Comparison of ENCODE assay signal across 19 cellular contexts in genomic region chr14:62017651-62018230, GRCh38.
"Had no signal": no experiment of that assay in that cellular context is flagged by ENCODE, and none has a peak within 500 bp of the region (broad histone marks: within the 10 kb centered on the region; RNA-seq: fewer than 3 reads in every experiment).

No MANE protein-coding gene starts in this region.

- H3K36me3 Mint-ChIP-seq: stimulated activated naive B cell treated with anti-CD40 and anti-IgM and Interleukin-4, amounts not matched to agents 10 μg/mL and 1 μg/mL and 100 μg/mL, for 72 hours had no signal

- ATAC-seq: left cardiac atrium; lower lobe of right lung; psoas muscle; sciatic nerve; stimulated activated naive B cell treated with anti-CD40 and anti-IgM and Interleukin-4, amounts not matched to agents 10 μg/mL and 1 μg/mL and 100 μg/mL, for 72 hours; stimulated activated naive CD8-positive, alpha-beta T cell treated with anti-CD3 and anti-CD28 coated beads, Interleukin-15, amount 100 ng/mL, for 72 hours had no signal

- H3K4me3 ChIP-seq: colonic mucosa, esophagus squamous epithelium, left ventricle myocardium inferior, lower lobe of right lung, psoas muscle, testis, tibial nerve had no signal

- H3K27me3 ChIP-seq: colonic mucosa, esophagus squamous epithelium, testis, tibial nerve had no signal

- H3K4me1 Mint-ChIP-seq: nephron; stimulated activated naive CD8-positive, alpha-beta T cell treated with anti-CD3 and anti-CD28 coated beads, Interleukin-15, amount 100 ng/mL, for 72 hours had no signal

- H3K4me1 ChIP-seq: colonic mucosa, esophagus squamous epithelium, left ventricle myocardium inferior, lower lobe of right lung, psoas muscle, testis, tibial nerve had no signal

- DNase-seq: cerebellar nuclear complex; colonic mucosa; effector CD4-positive, alpha-beta T cell; esophagus squamous epithelium; foreskin fibroblast; left cardiac atrium; left ventricle myocardium inferior; lower lobe of right lung; mesendoderm; naive B cell; psoas muscle; stimulated activated CD4-positive, alpha-beta T cell treated with anti-CD3 and anti-CD28 coated beads, Interleukin-2, amount 100 ng/mL, for 24 hours; stimulated activated CD4-positive, alpha-beta T cell treated with anti-CD3 and anti-CD28 coated beads, Interleukin-4, amount 100 ng/mL, for 4 hours; stimulated activated naive B cell treated with anti-CD40 and anti-IgM and Interleukin-4, amounts not matched to agents 10 μg/mL and 1 μg/mL and 100 μg/mL, for 72 hours; stimulated activated naive CD8-positive, alpha-beta T cell treated with anti-CD3 and anti-CD28 coated beads, Interleukin-15, amount 100 ng/mL, for 72 hours; testis had no signal

- H3K27ac ChIP-seq: colonic mucosa, esophagus squamous epithelium, left ventricle myocardium inferior, lower lobe of right lung, psoas muscle, testis, tibial nerve had no signal

- H3K36me3 ChIP-seq: colonic mucosa, esophagus squamous epithelium, left ventricle myocardium inferior, lower lobe of right lung, tibial nerve had no signal

- H3K4me3 Mint-ChIP-seq: nephron; stimulated activated naive B cell treated with anti-CD40 and anti-IgM and Interleukin-4, amounts not matched to agents 10 μg/mL and 1 μg/mL and 100 μg/mL, for 72 hours; stimulated activated naive CD8-positive, alpha-beta T cell treated with anti-CD3 and anti-CD28 coated beads, Interleukin-15, amount 100 ng/mL, for 72 hours had no signal

- H3K9me3 ChIP-seq: colonic mucosa, esophagus squamous epithelium, left ventricle myocardium inferior, lower lobe of right lung, psoas muscle, testis, tibial nerve had no signal

- H3K27ac Mint-ChIP-seq: naive B cell; nephron; stimulated activated naive B cell treated with anti-CD40 and anti-IgM and Interleukin-4, amounts not matched to agents 10 μg/mL and 1 μg/mL and 100 μg/mL, for 72 hours had no signal
